Comparison of ENCODE assay signal across 1 cellular context in the genomic region with DNA sequence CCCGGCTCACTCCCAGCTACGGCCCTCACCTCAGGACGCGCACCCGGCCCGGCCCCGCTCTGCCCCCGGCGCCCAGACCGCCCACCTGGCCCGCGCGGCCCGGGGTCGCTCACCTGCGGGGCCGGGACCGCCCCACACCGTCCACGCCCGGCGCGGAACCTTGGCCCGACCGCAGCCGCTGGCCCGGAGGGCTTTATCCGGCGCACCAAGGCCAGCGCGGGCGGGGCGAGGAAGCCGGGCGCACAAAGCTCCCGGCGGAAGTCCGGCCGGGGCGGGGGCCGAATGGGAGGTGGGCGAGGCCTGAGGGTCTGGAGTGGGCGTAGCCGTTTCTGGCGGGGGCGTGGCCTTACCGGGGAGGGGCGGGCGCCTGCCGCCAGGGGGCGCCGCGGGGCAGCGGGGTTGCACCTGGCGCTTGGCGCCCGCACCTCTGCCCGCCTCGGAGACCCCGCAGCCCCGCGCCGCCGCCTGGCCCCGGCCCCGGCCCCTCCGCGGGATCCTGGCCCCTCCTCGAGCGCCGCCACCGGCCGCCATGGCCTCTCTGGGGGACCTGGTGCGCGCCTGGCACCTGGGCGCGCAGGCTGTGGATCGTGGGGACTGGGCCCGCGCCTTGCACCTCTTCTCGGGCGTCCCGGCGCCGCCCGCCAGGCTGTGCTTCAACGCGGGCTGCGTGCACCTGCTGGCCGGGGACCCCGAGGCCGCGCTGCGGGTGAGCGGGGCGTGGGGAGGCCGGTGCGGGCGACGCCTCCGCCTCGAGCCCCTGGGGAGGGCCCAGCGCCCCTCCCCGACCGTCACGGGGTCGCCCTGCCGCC.
TF ChIP-seq lines count a peak whose summit lies in the region.

A gene with protein sequence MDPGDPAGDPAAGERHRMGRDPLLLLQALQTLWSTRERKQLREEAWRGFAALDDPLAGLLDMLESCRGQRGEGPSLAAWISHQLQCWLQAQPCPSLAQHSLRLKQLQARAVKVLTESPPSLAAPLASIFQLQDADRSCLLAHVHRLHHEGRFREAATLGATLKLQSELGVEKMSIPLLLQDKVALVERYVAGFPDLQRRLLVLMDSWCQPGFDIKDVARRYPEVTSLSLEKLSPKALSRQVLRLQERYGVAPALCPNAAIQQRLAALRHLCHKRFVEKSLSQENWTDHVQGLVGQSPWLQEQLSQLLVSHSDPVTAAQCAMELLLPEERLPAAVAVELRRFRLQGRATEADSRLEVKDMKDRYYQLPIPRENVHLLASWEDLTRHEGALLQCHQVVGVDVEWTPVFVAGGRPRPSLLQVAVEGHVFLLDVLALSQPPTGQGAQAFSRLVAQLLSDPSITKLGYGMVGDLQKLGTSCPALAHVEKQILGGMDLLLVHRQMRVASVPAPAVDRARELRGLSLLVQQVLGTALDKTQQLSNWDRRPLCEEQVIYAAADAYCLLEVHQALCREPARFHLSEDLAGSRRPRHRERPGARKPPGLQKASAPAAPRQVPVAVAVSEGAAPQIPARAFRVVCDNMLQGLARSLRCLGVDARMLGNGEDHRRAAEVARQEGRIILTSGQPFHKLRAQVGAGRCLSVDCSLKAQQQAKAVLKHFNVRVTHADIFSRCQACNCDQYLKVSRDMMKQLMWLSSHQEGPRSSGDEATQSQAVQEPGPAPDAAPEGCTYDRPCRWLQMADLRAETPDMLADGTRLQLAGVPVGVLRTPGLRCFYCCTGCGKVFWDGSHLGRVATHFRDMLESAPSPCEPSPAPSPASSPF (minus strand): TSS at position 162 of the 809 bp plus-strand sequence. CDS start 27,805 bp downstream, outside the sequence.
A gene with protein sequence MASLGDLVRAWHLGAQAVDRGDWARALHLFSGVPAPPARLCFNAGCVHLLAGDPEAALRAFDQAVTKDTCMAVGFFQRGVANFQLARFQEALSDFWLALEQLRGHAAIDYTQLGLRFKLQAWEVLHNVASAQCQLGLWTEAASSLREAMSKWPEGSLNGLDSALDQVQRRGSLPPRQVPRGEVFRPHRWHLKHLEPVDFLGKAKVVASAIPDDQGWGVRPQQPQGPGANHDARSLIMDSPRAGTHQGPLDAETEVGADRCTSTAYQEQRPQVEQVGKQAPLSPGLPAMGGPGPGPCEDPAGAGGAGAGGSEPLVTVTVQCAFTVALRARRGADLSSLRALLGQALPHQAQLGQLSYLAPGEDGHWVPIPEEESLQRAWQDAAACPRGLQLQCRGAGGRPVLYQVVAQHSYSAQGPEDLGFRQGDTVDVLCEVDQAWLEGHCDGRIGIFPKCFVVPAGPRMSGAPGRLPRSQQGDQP (plus strand): TSS at position 393 of the 809 bp plus-strand sequence. CDS start 137 bp downstream, at position 530.

TF ChIP-seq in HepG2, 621 proteins besides CTCF, POLR2A, EP300 and RAD21 (continued from another document and continues in another):
- TF ChIP-seq, protein P1, sequence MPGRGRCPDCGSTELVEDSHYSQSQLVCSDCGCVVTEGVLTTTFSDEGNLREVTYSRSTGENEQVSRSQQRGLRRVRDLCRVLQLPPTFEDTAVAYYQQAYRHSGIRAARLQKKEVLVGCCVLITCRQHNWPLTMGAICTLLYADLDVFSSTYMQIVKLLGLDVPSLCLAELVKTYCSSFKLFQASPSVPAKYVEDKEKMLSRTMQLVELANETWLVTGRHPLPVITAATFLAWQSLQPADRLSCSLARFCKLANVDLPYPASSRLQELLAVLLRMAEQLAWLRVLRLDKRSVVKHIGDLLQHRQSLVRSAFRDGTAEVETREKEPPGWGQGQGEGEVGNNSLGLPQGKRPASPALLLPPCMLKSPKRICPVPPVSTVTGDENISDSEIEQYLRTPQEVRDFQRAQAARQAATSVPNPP (CRISPR knock-in tag; IDR thresholded peaks at IDR 0.05) = peak; percentile 78; the same call in 1 of the 2 replicates
- TF ChIP-seq ELF1 (CRISPR knock-in tag; IDR thresholded peaks at IDR 0.05) (peak; percentile 69), ZNF761 (CRISPR knock-in tag; conservative IDR thresholded peaks at IDR 0.05) (no peak), HDAC6 (IDR thresholded peaks at IDR 0.05; ENCODE audit: low read depth, low read length) (no peak), FOXC1 (CRISPR knock-in tag; IDR thresholded peaks at IDR 0.05; ENCODE audit: borderline replicate concordance) (peak; percentile 74; the same call in 1 of the 2 replicates), KMT2A (CRISPR knock-in tag; IDR thresholded peaks at IDR 0.05) (peak; percentile 79; the same call in 1 of the 2 replicates), ZNF263 (CRISPR knock-in tag; IDR thresholded peaks at IDR 0.05) (peak; percentile 43), ZNF589 (CRISPR knock-in tag; conservative IDR thresholded peaks at IDR 0.05) (no peak), EED (CRISPR knock-in tag; IDR thresholded peaks at IDR 0.05) (no peak), BRD4 (CRISPR knock-in tag; IDR thresholded peaks at IDR 0.05) (0 out of 2 replicates have a peak, but pooled peaks have one; percentile 28), ADNP (CRISPR knock-in tag; IDR thresholded peaks at IDR 0.05) (no peak), ZFP37 (CRISPR knock-in tag; IDR thresholded peaks at IDR 0.05; ENCODE audit: borderline replicate concordance) (no peak), ATF7-NPFF (CRISPR knock-in tag; IDR thresholded peaks at IDR 0.05; ENCODE audit: low read depth) (0 out of 2 replicates have a peak, but pooled peaks have one; percentile 50), ZNF225 (CRISPR knock-in tag; IDR thresholded peaks at IDR 0.05) (no peak), KDM3A (CRISPR knock-in tag; IDR thresholded peaks at IDR 0.05; ENCODE audit: low read depth) (peak; percentile 68; the same call in 1 of the 2 replicates), RAD51 (IDR thresholded peaks at IDR 0.05; ENCODE audit: borderline replicate concordance) (no peak), EEA1 (CRISPR knock-in tag; IDR thresholded peaks at IDR 0.05; ENCODE audit: borderline replicate concordance) (no peak), THAP11 (CRISPR knock-in tag; IDR thresholded peaks at IDR 0.05) (peak; percentile 94), TCF7 (IDR thresholded peaks at IDR 0.05; ENCODE audit: low read depth) (no peak), KDM6A (CRISPR knock-in tag; IDR thresholded peaks at IDR 0.05; ENCODE audit: low read depth) (no peak), ZSCAN22 (CRISPR knock-in tag; IDR thresholded peaks at IDR 0.05) (no peak), ZNF749 (CRISPR knock-in tag; IDR thresholded peaks at IDR 0.05; ENCODE audit: borderline replicate concordance) (peak; percentile 71), ELF3 (CRISPR knock-in tag; IDR thresholded peaks at IDR 0.05) (peak; percentile 74), ZBTB8A (CRISPR knock-in tag; IDR thresholded peaks at IDR 0.05; ENCODE audit: borderline replicate concordance, low read depth) (no peak), ZNF782 (CRISPR knock-in tag; IDR thresholded peaks at IDR 0.05; ENCODE audit: borderline replicate concordance) (no peak)
- TF ChIP-seq, protein P2, sequence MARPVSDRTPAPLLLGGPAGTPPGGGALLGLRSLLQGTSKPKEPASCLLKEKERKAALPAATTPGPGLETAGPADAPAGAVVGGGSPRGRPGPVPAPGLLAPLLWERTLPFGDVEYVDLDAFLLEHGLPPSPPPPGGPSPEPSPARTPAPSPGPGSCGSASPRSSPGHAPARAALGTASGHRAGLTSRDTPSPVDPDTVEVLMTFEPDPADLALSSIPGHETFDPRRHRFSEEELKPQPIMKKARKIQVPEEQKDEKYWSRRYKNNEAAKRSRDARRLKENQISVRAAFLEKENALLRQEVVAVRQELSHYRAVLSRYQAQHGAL (CRISPR knock-in tag; IDR thresholded peaks at IDR 0.05; ENCODE audit: not compliant biosample characterization) = no peak
- TF ChIP-seq, protein P3, sequence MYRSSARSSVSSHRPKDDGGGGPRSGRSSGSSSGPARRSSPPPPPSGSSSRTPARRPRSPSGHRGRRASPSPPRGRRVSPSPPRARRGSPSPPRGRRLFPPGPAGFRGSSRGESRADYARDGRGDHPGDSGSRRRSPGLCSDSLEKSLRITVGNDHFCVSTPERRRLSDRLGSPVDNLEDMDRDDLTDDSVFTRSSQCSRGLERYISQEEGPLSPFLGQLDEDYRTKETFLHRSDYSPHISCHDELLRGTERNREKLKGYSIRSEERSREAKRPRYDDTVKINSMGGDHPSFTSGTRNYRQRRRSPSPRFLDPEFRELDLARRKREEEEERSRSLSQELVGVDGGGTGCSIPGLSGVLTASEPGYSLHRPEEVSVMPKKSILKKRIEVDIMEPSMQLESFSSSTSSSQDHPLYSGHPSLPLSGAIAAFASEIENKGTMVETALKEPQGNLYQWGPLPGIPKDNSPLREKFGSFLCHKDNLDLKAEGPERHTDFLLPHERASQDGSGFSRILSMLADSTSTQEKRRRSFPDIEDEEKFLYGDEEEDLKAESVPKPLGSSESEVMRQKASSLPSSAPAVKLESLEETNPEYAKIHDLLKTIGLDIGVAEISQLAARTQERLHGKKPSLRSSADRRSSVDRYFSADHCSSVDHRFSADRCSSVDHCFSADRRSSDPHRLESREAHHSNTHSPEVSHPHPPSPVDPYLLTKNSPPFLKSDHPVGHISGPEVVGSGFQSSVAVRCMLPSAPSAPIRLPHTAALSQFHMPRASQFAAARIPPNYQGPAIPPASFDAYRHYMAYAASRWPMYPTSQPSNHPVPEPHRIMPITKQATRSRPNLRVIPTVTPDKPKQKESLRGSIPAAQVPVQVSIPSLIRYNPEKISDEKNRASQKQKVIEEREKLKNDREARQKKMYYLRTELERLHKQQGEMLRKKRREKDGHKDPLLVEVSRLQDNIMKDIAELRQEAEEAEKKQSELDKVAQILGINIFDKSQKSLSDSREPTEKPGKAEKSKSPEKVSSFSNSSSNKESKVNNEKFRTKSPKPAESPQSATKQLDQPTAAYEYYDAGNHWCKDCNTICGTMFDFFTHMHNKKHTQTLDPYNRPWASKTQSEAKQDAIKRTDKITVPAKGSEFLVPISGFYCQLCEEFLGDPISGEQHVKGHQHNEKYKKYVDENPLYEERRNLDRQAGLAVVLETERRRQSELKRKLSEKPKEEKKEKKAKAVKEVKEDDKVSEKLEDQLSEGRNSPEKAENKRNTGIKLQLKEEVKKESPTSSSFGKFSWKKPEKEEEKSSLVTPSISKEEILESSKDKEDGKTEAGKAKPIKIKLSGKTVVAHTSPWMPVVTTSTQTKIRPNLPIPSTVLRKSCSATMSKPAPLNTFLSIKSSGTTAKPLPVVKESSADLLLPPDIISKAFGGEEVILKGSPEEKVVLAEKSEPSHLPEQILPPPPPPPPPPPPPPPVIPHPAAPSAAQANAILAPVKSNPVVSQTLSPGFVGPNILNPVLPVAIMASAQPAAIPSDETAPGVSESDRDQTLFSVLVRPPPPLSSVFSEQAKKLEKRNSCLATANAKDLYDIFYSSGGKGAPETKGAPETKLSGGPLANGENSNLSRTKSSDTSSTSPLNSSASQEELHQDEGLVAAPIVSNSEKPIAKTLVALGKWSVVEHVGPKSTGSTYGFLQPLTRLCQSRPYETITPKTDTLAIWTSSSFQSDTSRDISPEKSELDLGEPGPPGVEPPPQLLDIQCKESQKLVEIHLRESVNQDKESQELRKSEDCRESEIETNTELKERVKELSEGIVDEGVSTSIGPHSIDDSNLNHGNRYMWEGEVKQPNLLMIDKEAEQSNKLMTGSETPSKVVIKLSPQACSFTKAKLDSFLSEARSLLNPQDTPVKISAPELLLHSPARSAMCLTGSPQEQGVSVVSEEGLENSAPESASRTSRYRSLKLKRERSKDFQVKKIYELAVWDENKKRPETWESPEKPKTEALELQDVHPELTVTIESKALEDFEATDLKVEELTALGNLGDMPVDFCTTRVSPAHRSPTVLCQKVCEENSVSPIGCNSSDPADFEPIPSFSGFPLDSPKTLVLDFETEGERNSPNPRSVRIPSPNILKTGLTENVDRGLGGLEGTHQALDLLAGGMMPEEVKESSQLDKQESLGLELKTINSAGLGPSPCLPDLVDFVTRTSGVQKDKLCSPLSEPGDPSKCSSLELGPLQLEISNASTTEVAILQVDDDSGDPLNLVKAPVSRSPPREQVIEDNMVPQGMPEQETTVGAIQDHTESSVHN (CRISPR knock-in tag; IDR thresholded peaks at IDR 0.05) = no peak
- TF ChIP-seq, protein P4, sequence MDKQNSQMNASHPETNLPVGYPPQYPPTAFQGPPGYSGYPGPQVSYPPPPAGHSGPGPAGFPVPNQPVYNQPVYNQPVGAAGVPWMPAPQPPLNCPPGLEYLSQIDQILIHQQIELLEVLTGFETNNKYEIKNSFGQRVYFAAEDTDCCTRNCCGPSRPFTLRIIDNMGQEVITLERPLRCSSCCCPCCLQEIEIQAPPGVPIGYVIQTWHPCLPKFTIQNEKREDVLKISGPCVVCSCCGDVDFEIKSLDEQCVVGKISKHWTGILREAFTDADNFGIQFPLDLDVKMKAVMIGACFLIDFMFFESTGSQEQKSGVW (CRISPR knock-in tag; IDR thresholded peaks at IDR 0.05; ENCODE audit: borderline replicate concordance) = no peak
- TF ChIP-seq, protein P5, sequence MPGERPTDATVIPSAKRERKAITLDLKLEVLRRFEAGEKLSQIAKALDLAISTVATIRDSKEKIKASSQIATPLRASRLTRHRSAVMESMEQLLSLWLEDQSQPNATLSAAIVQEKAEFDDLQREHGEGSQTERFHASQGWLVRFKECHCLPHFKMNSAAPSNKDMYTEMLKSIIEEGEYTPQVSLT (CRISPR knock-in tag; IDR thresholded peaks at IDR 0.05; ENCODE audit: borderline replicate concordance, low read depth) = no peak; the same call in 1 of the 2 replicates
- TF ChIP-seq, protein P6, sequence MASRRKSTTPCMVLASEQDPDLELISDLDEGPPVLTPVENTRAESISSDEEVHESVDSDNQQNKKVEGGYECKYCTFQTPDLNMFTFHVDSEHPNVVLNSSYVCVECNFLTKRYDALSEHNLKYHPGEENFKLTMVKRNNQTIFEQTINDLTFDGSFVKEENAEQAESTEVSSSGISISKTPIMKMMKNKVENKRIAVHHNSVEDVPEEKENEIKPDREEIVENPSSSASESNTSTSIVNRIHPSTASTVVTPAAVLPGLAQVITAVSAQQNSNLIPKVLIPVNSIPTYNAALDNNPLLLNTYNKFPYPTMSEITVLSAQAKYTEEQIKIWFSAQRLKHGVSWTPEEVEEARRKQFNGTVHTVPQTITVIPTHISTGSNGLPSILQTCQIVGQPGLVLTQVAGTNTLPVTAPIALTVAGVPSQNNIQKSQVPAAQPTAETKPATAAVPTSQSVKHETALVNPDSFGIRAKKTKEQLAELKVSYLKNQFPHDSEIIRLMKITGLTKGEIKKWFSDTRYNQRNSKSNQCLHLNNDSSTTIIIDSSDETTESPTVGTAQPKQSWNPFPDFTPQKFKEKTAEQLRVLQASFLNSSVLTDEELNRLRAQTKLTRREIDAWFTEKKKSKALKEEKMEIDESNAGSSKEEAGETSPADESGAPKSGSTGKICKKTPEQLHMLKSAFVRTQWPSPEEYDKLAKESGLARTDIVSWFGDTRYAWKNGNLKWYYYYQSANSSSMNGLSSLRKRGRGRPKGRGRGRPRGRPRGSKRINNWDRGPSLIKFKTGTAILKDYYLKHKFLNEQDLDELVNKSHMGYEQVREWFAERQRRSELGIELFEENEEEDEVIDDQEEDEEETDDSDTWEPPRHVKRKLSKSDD (CRISPR knock-in tag; IDR thresholded peaks at IDR 0.05; ENCODE audit: low read depth) = 0 out of 2 replicates have a peak, but pooled peaks have one; percentile 36
- TF ChIP-seq, protein P7, sequence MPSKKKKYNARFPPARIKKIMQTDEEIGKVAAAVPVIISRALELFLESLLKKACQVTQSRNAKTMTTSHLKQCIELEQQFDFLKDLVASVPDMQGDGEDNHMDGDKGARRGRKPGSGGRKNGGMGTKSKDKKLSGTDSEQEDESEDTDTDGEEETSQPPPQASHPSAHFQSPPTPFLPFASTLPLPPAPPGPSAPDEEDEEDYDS (CRISPR knock-in tag; IDR thresholded peaks at IDR 0.05) = peak; percentile 37; the same call in 1 of the 2 replicates
- TF ChIP-seq, protein P8, sequence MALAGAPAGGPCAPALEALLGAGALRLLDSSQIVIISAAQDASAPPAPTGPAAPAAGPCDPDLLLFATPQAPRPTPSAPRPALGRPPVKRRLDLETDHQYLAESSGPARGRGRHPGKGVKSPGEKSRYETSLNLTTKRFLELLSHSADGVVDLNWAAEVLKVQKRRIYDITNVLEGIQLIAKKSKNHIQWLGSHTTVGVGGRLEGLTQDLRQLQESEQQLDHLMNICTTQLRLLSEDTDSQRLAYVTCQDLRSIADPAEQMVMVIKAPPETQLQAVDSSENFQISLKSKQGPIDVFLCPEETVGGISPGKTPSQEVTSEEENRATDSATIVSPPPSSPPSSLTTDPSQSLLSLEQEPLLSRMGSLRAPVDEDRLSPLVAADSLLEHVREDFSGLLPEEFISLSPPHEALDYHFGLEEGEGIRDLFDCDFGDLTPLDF (CRISPR knock-in tag; IDR thresholded peaks at IDR 0.05) = peak; percentile 64; the same call in 1 of the 2 replicates
